23 cellular contexts compared by ENCODE assay signal in the genomic region with DNA sequence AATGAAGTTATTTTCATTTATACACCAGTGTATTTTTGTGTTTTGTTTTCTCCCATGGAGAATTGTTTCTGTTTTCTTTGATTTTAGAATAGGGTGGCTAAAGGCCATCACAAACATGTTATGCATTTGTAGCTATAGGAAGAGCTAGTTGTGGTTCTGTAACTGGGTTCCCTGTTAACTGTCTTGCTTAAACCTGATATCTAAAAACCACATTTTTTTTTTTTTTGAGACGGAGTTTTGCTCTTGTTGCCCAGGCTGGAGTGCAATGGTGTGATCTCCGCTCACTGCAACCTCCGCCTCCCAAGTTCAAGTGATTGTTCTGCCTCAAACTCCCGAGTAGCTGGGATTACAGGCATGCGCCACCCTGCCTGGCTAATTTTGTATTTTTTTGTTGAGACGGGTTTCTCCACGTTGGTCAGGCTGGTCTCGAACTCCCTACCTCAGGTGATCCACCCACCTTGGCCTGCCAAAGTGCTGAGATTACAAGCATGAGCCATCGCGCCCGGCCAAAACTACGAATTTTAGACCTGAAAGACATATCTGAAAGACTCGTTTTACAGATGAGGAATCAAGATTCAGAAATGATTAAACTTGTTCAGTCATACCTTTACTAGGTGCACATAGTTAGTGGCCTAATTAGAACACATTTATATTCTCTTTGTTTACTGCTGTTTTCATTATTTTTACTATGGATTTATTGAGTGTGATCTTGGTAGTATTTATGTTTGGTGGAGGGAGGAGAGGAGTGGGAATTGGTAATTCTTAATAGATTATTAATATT. TPM values are rescaled to one million over a fixed set of nuclear protein-coding genes. Genes with fewer than 3 reads are reported as not detected.
A peak's percentile ranks its signal among the peaks of the same experiment; 100 is the strongest.
DNase-seq lines count a peak whose midpoint lies in the region; ATAC-seq, FAIRE-seq and TF ChIP-seq lines count a peak whose summit lies in the region.
"Had no signal": no experiment of that assay in that cellular context is flagged by ENCODE, and none has a peak within 500 bp of the region (broad histone marks: within the 10 kb centered on the region; RNA-seq: fewer than 3 reads in every experiment).

No MANE protein-coding gene starts in this region.

- peaks cover 74% of the 10 kb centered on the region for H3K4me1 Mint-ChIP-seq in activated T-cell treated with anti-CD3 and anti-CD28 coated beads, Interleukin-2, amount 50 U/mL, for 24 hours (ENCODE audit: low read depth)
- H3K4me1 Mint-ChIP-seq in activated T-cell treated with anti-CD3 and anti-CD28 coated beads, Interleukin-2, amount 50 U/mL, for 4 hours (ENCODE audit: low read depth), result peaks cover 69% of the 10 kb centered on the region
- H3K4me1 Mint-ChIP-seq in natural killer cell, result peaks cover 64 to 74% of the 10 kb centered on the region in 2 donors
- peaks cover 23% of the 10 kb centered on the region for H3K4me1 Mint-ChIP-seq in T-helper 2 cell treated with Interferon-gamma antibody and Interleukin-4, amounts not matched to agents 5 μg/mL and 100 μg/mL, for 36 hours (ENCODE audit: low read depth)

- intact Hi-C loops in natural killer cell (cut with micrococcal nuclease), result no loop called here

- H3K27me3 Mint-ChIP-seq in activated T-cell treated with anti-CD3 and anti-CD28 coated beads, Interleukin-2, amount 50 U/mL, for 24 hours, result no peaks in the 10 kb centered on the region
- no peaks in the 10 kb centered on the region for H3K27me3 Mint-ChIP-seq in activated T-cell treated with anti-CD3 and anti-CD28 coated beads, Interleukin-2, amount 50 U/mL, for 4 hours (ENCODE audit: low read depth)
- no peaks in the 10 kb centered on the region for H3K27me3 Mint-ChIP-seq in natural killer cell (ENCODE audit: low read depth in 2 of 2)
- no peaks in the 10 kb centered on the region for H3K27me3 Mint-ChIP-seq in T-helper 2 cell treated with Interferon-gamma antibody and Interleukin-4, amounts not matched to agents 5 μg/mL and 100 μg/mL, for 36 hours (ENCODE audit: low read depth)

- ATAC-seq in activated T-cell treated with anti-CD3 and anti-CD28 coated beads, Interleukin-2, amount 50 U/mL, for 4 hours, result peak; percentile 43
- ATAC-seq in natural killer cell (peak in 2 of 3 donors; percentile 50 to 55), HG02852 (IDR thresholded peaks at IDR 0.05; ENCODE audit: unreplicated experiment) (no peak)
- ATAC-seq: body of pancreas, gastroesophageal sphincter, left lobe of liver, upper lobe of right lung had no signal

- H3K36me3 Mint-ChIP-seq in activated T-cell treated with anti-CD3 and anti-CD28 coated beads, Interleukin-2, amount 50 U/mL, for 24 hours (ENCODE audit: low read depth), result peaks cover 37% of the 10 kb centered on the region
- H3K36me3 Mint-ChIP-seq in activated T-cell treated with anti-CD3 and anti-CD28 coated beads, Interleukin-2, amount 50 U/mL, for 4 hours (ENCODE audit: insufficient read depth), result peaks cover 10% of the 10 kb centered on the region
- no peaks in the 10 kb centered on the region for H3K36me3 Mint-ChIP-seq in natural killer cell
- H3K36me3 Mint-ChIP-seq in T-helper 2 cell treated with Interferon-gamma antibody and Interleukin-4, amounts not matched to agents 5 μg/mL and 100 μg/mL, for 36 hours (ENCODE audit: low read depth), result peaks cover 14% of the 10 kb centered on the region

- peak overlapping the region; percentile 61 for H3K27ac Mint-ChIP-seq in activated T-cell treated with anti-CD3 and anti-CD28 coated beads, Interleukin-2, amount 50 U/mL, for 24 hours
- H3K27ac Mint-ChIP-seq in natural killer cell, result peak overlapping the region; percentile 62 to 82
- H3K27ac Mint-ChIP-seq in T-helper 2 cell treated with Interferon-gamma antibody and Interleukin-4, amounts not matched to agents 5 μg/mL and 100 μg/mL, for 36 hours, result no peak overlapping the region

- DNase-seq in activated T-cell treated with anti-CD3 and anti-CD28 coated beads, Interleukin-2, amount 50 U/mL, for 24 hours, result no peak
- DNase-seq in activated T-cell treated with anti-CD3 and anti-CD28 coated beads, Interleukin-2, amount 50 U/mL, for 1 hour, result no peak
- DNase-seq in D721Med (ENCODE audit: insufficient read length, low spot score) (no peak), natural killer cell (no peak), NCI-H2081 (lab: John Stamatoyannopoulos, UW) (no peak)
- DNase-seq in activated T-cell treated with anti-CD3 and anti-CD28 coated beads, Interleukin-2, amount 50 U/mL, for 4 hours, result no peak
- DNase-seq in T-helper 2 cell treated with Interferon-gamma antibody and Interleukin-4, amounts not matched to agents 5 μg/mL and 100 μg/mL, for 36 hours (ENCODE audit: low spot score), result no peak
- DNase-seq: body of pancreas, DMS53, GDM1, HCEC 1CT, hypothalamus, mesenchymal stem cell, NCI-H1417 treated with DMSO at 0.1 percent for 48 hours, NCI-H2081 treated with DMSO at 0.1 percent for 48 hours, NCI-H345, occipital lobe, substantia nigra, upper lobe of right lung had no signal

- no peak overlapping the region for H3K4me3 Mint-ChIP-seq in activated T-cell treated with anti-CD3 and anti-CD28 coated beads, Interleukin-2, amount 50 U/mL, for 24 hours
- H3K4me3 Mint-ChIP-seq in activated T-cell treated with anti-CD3 and anti-CD28 coated beads, Interleukin-2, amount 50 U/mL, for 4 hours, result no peak overlapping the region
- peak overlapping the region; percentile 32 for H3K4me3 Mint-ChIP-seq in natural killer cell
- no peak overlapping the region for H3K4me3 Mint-ChIP-seq in T-helper 2 cell treated with Interferon-gamma antibody and Interleukin-4, amounts not matched to agents 5 μg/mL and 100 μg/mL, for 36 hours

- FAIRE-seq in D721Med (lab: Jason Lieb, UNC), result peak; percentile 56
- FAIRE-seq: RCC 7860 had no signal

- no peaks in the 10 kb centered on the region for H3K9me3 Mint-ChIP-seq in activated T-cell treated with anti-CD3 and anti-CD28 coated beads, Interleukin-2, amount 50 U/mL, for 24 hours
- H3K9me3 Mint-ChIP-seq in activated T-cell treated with anti-CD3 and anti-CD28 coated beads, Interleukin-2, amount 50 U/mL, for 4 hours, result no peaks in the 10 kb centered on the region
- no peaks in the 10 kb centered on the region for H3K9me3 Mint-ChIP-seq in natural killer cell
- no peaks in the 10 kb centered on the region for H3K9me3 Mint-ChIP-seq in T-helper 2 cell treated with Interferon-gamma antibody and Interleukin-4, amounts not matched to agents 5 μg/mL and 100 μg/mL, for 36 hours

- TF ChIP-seq CTCF in D721Med (IDR thresholded peaks at IDR 0.05; ENCODE audit: insufficient read depth, missing control alignments) (no peak), natural killer cell (IDR thresholded peaks at IDR 0.05) (no peak)

RNA-seq across cellular contexts. Expression of a gene that starts 18.0 kb away (rescaled TPM):
- 10 to 100 TPM; 39.1 to 43.4 (median 43.1) TPM for total RNA-seq in activated T-cell treated with anti-CD3 and anti-CD28 coated beads, Interleukin-2, amount 50 U/mL, for 4 hours
- 10 to 100 TPM; 60.0 to 74.3 (median 68.2) TPM for total RNA-seq in natural killer cell
